8 cellular contexts compared by ENCODE assay signal in the genomic region with DNA sequence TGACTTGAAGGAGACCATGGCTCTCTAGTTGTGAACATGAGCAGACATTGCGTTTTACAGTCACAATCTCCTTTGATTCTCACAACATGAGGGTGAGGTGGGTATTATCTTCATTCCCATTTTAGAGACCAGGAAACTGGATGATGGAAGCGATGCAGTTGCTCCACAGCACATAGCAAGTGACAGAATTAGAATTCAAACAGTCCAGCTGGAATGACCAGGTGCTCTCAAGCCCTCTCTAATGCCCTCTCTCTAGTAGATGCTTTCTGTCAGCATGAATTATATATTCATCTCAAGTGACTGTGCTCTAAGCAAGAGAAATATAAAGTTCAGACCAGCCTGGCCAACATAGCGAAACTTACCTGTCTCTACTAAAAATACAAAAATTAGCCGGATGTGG.
"Had no signal": no experiment of that assay in that cellular context is flagged by ENCODE, and none has a peak within 500 bp of the region (broad histone marks: within the 10 kb centered on the region; RNA-seq: fewer than 3 reads in every experiment).

No MANE protein-coding gene starts in this region.

- H3K4me1 ChIP-seq: HAP-1 had no signal

- H3K4me3 ChIP-seq: GM23248, GM23338, HAP-1 had no signal

- H3K9ac ChIP-seq: GM23248 had no signal

- H2AFZ ChIP-seq: GM23248, GM23338 had no signal

- H3K27ac ChIP-seq: GM23248 had no signal

- H3K9me3 ChIP-seq: HAP-1 had no signal

- H3K4me2 ChIP-seq: GM23338 had no signal

- H3K36me3 ChIP-seq: HAP-1 had no signal

- DNase-seq: GM23248, GOT3, H7, H9, HCEC 1CT, HFFc6 had no signal
